In the genomic region with DNA sequence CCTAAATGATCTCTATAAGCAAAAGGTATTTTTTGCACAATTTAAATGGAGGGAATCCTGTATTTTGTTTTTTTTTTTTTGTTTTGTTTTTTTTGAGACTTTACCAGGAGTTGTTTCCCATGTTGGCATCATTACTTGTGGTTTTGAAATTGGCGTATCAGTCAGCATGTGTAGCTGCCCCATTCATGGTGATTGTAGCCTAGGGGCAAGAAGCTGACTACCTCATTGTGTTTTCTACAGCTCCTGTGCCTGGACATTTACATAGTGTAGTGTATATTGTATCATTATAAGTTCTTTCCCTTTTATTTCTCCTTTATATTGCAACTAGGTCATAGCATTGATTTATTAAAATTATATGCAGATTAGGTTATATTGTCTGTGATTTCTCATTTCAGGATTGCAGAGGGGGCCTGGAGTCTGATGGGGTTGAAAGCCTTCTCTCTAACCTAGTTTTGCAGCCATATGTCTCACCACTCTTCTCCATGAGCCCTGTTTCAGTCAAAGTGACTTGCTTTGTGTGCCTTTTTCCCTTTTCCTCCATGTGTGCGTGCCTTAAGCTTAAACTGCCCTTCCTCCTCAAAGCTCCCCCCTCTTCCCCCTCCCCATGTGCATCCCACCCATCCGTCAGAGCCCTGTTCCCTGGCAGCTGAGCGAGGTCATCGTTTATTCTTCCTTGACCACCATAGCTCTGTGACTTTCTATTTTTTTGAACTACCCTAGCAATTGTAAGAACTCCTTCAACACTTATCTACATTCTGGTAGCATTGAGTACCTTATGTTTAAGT, we compare ENCODE assay signal across 20 cellular contexts. TPM values are rescaled to one million over a fixed set of nuclear protein-coding genes. Genes with fewer than 3 reads are reported as not detected.
DNase-seq lines count a peak whose midpoint lies in the region; ATAC-seq and TF ChIP-seq lines count a peak whose summit lies in the region.
"Had no signal": no experiment of that assay in that cellular context is flagged by ENCODE, and none has a peak within 500 bp of the region (broad histone marks: within the 10 kb centered on the region; RNA-seq: fewer than 3 reads in every experiment).

No MANE protein-coding gene starts in this region.

- peaks cover 13% of the 10 kb centered on the region for H3K4me1 ChIP-seq in mesenchymal stem cell (ENCODE audit: control insufficient read depth, insufficient read depth, low read depth, low read length)
- no peaks in the 10 kb centered on the region for H3K4me1 ChIP-seq in ovary (ENCODE audit: insufficient read depth)
- H3K4me1 ChIP-seq: left lung, Peyer's patch, stomach had no signal

- no peak overlapping the region for H3K4me3 ChIP-seq in MG63
- H3K4me3 ChIP-seq in mesenchymal stem cell (ENCODE audit: insufficient read depth in 1 of 2, low read depth in 1 of 2, low read length in 2 of 2), result no peak overlapping the region
- H3K4me3 ChIP-seq in ovary, result no peak overlapping the region
- H3K4me3 ChIP-seq: left lung, Peyer's patch, stomach had no signal

- H3K4ac ChIP-seq in mesenchymal stem cell (ENCODE audit: low read depth in 1 of 2, low read length in 2 of 2), result no peak overlapping the region

- no peak for TF ChIP-seq CTCF in ovary (IDR thresholded peaks at IDR 0.05)

- H2BK15ac ChIP-seq in mesenchymal stem cell (ENCODE audit: low read depth, poor library complexity, severe bottlenecking), result no peak overlapping the region

- 46% methylated on average over 5 of the region's 5 CpGs for WGBS in mesenchymal stem cell
- 82 to 89% (median 83%) methylated on average over 5 of the region's 5 CpGs for WGBS in ovary, 3 donors

- intact Hi-C loops in ovary (cut with DNase I) (no loop called here), posterior cingulate gyrus (cut with DNase I) (no loop called here)

- H3K9ac ChIP-seq in mesenchymal stem cell (ENCODE audit: low read length), result no peak overlapping the region

- H4K91ac ChIP-seq in mesenchymal stem cell (ENCODE audit: low read length), result no peak overlapping the region

- no peak overlapping the region for H3K14ac ChIP-seq in mesenchymal stem cell (ENCODE audit: low read length in 2 of 2)

- no peak for ATAC-seq in GM21576 (IDR thresholded peaks at IDR 0.05; ENCODE audit: unreplicated experiment)
- ATAC-seq: left lung, sciatic nerve had no signal

- no peak overlapping the region for H2BK12ac ChIP-seq in mesenchymal stem cell (ENCODE audit: low read length in 2 of 2)

- no peak overlapping the region for H3K4me2 ChIP-seq in mesenchymal stem cell (ENCODE audit: low read length, poor library complexity, severe bottlenecking)

- H2BK120ac ChIP-seq in mesenchymal stem cell (ENCODE audit: low read depth, low read length), result no peak overlapping the region

- H3K23ac ChIP-seq in mesenchymal stem cell (ENCODE audit: low read length in 2 of 2), result no peak overlapping the region

- H3K79me1 ChIP-seq in mesenchymal stem cell (replicated peaks; ENCODE audit: low read length, poor library complexity, severe bottlenecking), result peaks cover 10% of the 10 kb centered on the region

- H2AFZ ChIP-seq in mesenchymal stem cell (ENCODE audit: low read depth, low read length), result no peak overlapping the region

- no peak overlapping the region for H3K27ac ChIP-seq in mesenchymal stem cell (ENCODE audit: low read length, poor library complexity, severe bottlenecking)
- no peak overlapping the region for H3K27ac ChIP-seq in ovary
- H3K27ac ChIP-seq: left lung, Peyer's patch, stomach had no signal

- no peak overlapping the region for H4K8ac ChIP-seq in mesenchymal stem cell (ENCODE audit: low read length)

- no peak overlapping the region for H2BK5ac ChIP-seq in mesenchymal stem cell (ENCODE audit: low read depth, low read length, poor library complexity, severe bottlenecking)

- no peak for TF ChIP-seq POLR2A in ovary (IDR thresholded peaks at IDR 0.05)

- H3K18ac ChIP-seq in mesenchymal stem cell (ENCODE audit: low read depth in 1 of 2, low read length in 2 of 2), result peak overlapping the region; percentile 4 to 70

- H2AK5ac ChIP-seq in mesenchymal stem cell (ENCODE audit: low read length, severe bottlenecking), result no peak overlapping the region

- H3K9me3 ChIP-seq in MG63 (no peaks in the 10 kb centered on the region), mesenchymal stem cell (ENCODE audit: control insufficient read depth, low read length) (no peaks in the 10 kb centered on the region), ovary (no peaks in the 10 kb centered on the region)
- H3K9me3 ChIP-seq: left lung, Peyer's patch, stomach had no signal

- H3K27me3 ChIP-seq in MG63, result no peaks in the 10 kb centered on the region
- H3K27me3 ChIP-seq in mesenchymal stem cell (ENCODE audit: control insufficient read depth in 1 of 2, insufficient read depth in 1 of 2, low read length in 2 of 2), result no peaks in the 10 kb centered on the region
- no peaks in the 10 kb centered on the region for H3K27me3 ChIP-seq in ovary
- H3K27me3 ChIP-seq: left lung, Peyer's patch, stomach had no signal

- TF ChIP-seq EP300 in ovary (IDR thresholded peaks at IDR 0.05), result no peak

- DNase-seq in EH (ENCODE audit: low read depth) (peak; percentile 59), MG63 (peak; percentile 42), astrocyte of the hippocampus (ENCODE audit: low read depth, low spot score) (peak; percentile 75), mesenchymal stem cell (no peak), ovary (no peak), globus pallidus (ENCODE audit: low spot score) (no peak), posterior cingulate gyrus (no peak)
- DNase-seq: activated CD4-positive, alpha-beta T cell treated with anti-CD3 and anti-CD28 coated beads for 48 hours; activated CD8-positive, alpha-beta memory T cell treated with anti-CD3 and anti-CD28 coated beads, Interleukin-2, amount 50 U/mL, for 4 hours; activated effector memory CD4-positive, alpha-beta T cell treated with Interleukin-2 at 50 U/mL for 16 hours; cerebellar nuclear complex; Kasumi-1; left lung; NCI-H2171; NCI-H82; Peyer's patch; stimulated activated CD4-positive, alpha-beta T cell treated with anti-CD3 and anti-CD28 coated beads, Interleukin-1b, Interleukin-23, amount 100 ng/mL, for 48 hours; stomach had no signal

- H3K36me3 ChIP-seq in MG63 (no peaks in the 10 kb centered on the region; the same call in 1 of the 2 replicates), mesenchymal stem cell (ENCODE audit: control insufficient read depth in 1 of 2, insufficient read depth in 2 of 2, low read depth in 1 of 2, low read length in 2 of 2) (no peaks in the 10 kb centered on the region), ovary (no peaks in the 10 kb centered on the region)
- H3K36me3 ChIP-seq: left lung, Peyer's patch, stomach had no signal

RNA-seq across cellular contexts. Expression of gene SAMD4A, which starts 24.7 kb away (rescaled TPM):
- 6.0 and 8.7 TPM in 2 replicates for total RNA-seq in MG63 (2014; rRNA removed; shearing (Covaris generic); ENCODE audit: low replicate concordance)
- polyA plus RNA-seq in mesenchymal stem cell (2013, experiment 1 of 2), result 21.1 TPM
- polyA plus RNA-seq in mesenchymal stem cell (2013, experiment 2 of 2), result 21.2 TPM
- total RNA-seq in ovary, result 10 to 100 TPM in 2 of 7 donors, 1 to 10 TPM in 5; 4.6 to 22.4 (median 7.3) TPM
- polyA plus RNA-seq in ovary, result 10 to 100 TPM in 1 of 2 donors, 1 to 10 TPM in 1; 2.3 to 13.0 TPM

Comparison
In these comparisons a context has a peak if more than half of its experiments do, and no peak if none do; other contexts are left out.
1. DNase-seq: peak in EH (single experiment), MG63 (single experiment) and astrocyte of the hippocampus (single experiment); none in mesenchymal stem cell (single experiment), ovary (0 of 5), globus pallidus (single experiment) and posterior cingulate gyrus (0 of 10).